ENCODE assay signal across 18 cellular contexts in genomic region chr15:80684697-80685096, GRCh38.
"Had no signal": no experiment of that assay in that cellular context is flagged by ENCODE, and none has a peak within 500 bp of the region (broad histone marks: within the 10 kb centered on the region; RNA-seq: fewer than 3 reads in every experiment).

No MANE protein-coding gene starts in this region.

- H3K4me1 ChIP-seq: right lobe of liver, uterus had no signal

- H3K36me3 ChIP-seq: right lobe of liver, uterus had no signal

- H3K27ac ChIP-seq: right lobe of liver, skin epidermis, uterus had no signal

- H3K27me3 ChIP-seq: right lobe of liver, uterus had no signal

- ATAC-seq: right lobe of liver, WTC11 had no signal

- H3K9me3 ChIP-seq: right lobe of liver, uterus had no signal

- DNase-seq: activated naive CD4-positive, alpha-beta T cell; activated naive CD8-positive, alpha-beta T cell treated with anti-CD3 and anti-CD28 coated beads, Interleukin-2, amount 10 ng/mL, durations not matched to agents 7 days and 5 days; activated T-cell treated with anti-CD3 and anti-CD28 coated beads, Interleukin-2, amount 50 U/mL, for 24 hours; amniotic stem cell; cerebellar nuclear complex; effector CD4-positive, alpha-beta T cell; erythroblast; foreskin fibroblast; immature natural killer cell; kidney glomerular epithelial cell; nucleus accumbens; right lobe of liver; stimulated activated CD4-positive, alpha-beta T cell treated with anti-CD3 and anti-CD28 coated beads, Interleukin-2, amount 100 ng/mL, for 24 hours; T1000; trophoblast cell; uterus had no signal

- H3K4me3 ChIP-seq: right lobe of liver, skin epidermis, uterus had no signal
